Comparison of ENCODE assay signal across 8 cellular contexts in genomic region chr9:120579750-120580590, GRCh38. TPM values are rescaled to one million over a fixed set of nuclear protein-coding genes. Genes with fewer than 3 reads are reported as not detected.
DNase-seq lines count a peak whose midpoint lies in the region; FAIRE-seq and TF ChIP-seq lines count a peak whose summit lies in the region.

TSS of gene CDK5RAP2 (minus strand) at chr9:120580167. CDS start at chr9:120579978, 189 bp downstream.

- H3K4me3 ChIP-seq in HFF-Myc (replicated peaks; ENCODE audit: low read depth, low read length): peak within 1 kb of the TSS; percentile 98
- peak within 1 kb of the TSS; percentile 78 to 96 for H3K4me3 ChIP-seq in neuronal stem cell (ENCODE audit: low read length in 2 of 2)

- H3K4me1 Mint-ChIP-seq in activated naive CD4-positive, alpha-beta T cell treated with anti-CD3 and anti-CD28 coated beads for 36 hours (ENCODE audit: low read depth): peaks cover 47% of the 10 kb centered on the region

- H3K4me3 Mint-ChIP-seq in activated naive CD4-positive, alpha-beta T cell treated with anti-CD3 and anti-CD28 coated beads for 36 hours: peak within 1 kb of the TSS; percentile 97

- no peak within 1 kb of the TSS for H2BK15ac ChIP-seq in neuronal stem cell (ENCODE audit: low read length)

- peak within 1 kb of the TSS; percentile 100 for H2AK5ac ChIP-seq in neuronal stem cell (ENCODE audit: low read depth, low read length)

- peak; percentile 47 for FAIRE-seq in frontal cortex (lab: Jason Lieb, UNC)

- DNase-seq in GM03348 (ENCODE audit: low spot score) (peak; percentile 97), HFF-Myc (ENCODE audit: extremely low read depth, low read depth) (peak; percentile 92), NAMALWA (ENCODE audit: low spot score) (peak; percentile 97), SK-N-DZ (ENCODE audit: low spot score) (peak; percentile 99), frontal cortex (ENCODE audit: low spot score in 2 of 2) (peak; percentile 79 to 88), neuronal stem cell (ENCODE audit: low spot score) (peak; percentile 85)
- peak; percentile 96 for DNase-seq in activated naive CD4-positive, alpha-beta T cell treated with anti-CD3 and anti-CD28 coated beads for 36 hours

- no peaks in the 10 kb centered on the region for H3K9me3 ChIP-seq in neuronal stem cell (replicated peaks in 1 of 2; ENCODE audit: control insufficient read depth in 2 of 2, insufficient read depth in 1 of 2, low read depth in 1 of 2, low read length in 2 of 2)

- intact Hi-C loops in activated naive CD4-positive, alpha-beta T cell treated with anti-CD3 and anti-CD28 coated beads for 36 hours (cut with micrococcal nuclease): loop anchor here (1.0 to 10.0 kb wide), 4 partner anchors 134 to 1515 kb away; partner anchors contain the start of genes CNTRL, MEGF9 and TTLL11

- peak within 1 kb of the TSS; percentile 56 for H4K8ac ChIP-seq in neuronal stem cell (ENCODE audit: low read depth, low read length)

- peak within 1 kb of the TSS; percentile 90 for H3K18ac ChIP-seq in neuronal stem cell (ENCODE audit: low read length)

- H2BK12ac ChIP-seq in neuronal stem cell (ENCODE audit: low read length): no peak within 1 kb of the TSS

- no peaks in the 10 kb centered on the region for H3K27me3 ChIP-seq in neuronal stem cell (ENCODE audit: control insufficient read depth in 3 of 3, insufficient read depth in 3 of 3, low read depth in 1 of 3, low read length in 3 of 3)

- H3K27ac Mint-ChIP-seq in activated naive CD4-positive, alpha-beta T cell treated with anti-CD3 and anti-CD28 coated beads for 36 hours: peak within 1 kb of the TSS; percentile 92

- H3K4me1 ChIP-seq in neuronal stem cell (ENCODE audit: control insufficient read depth in 2 of 2, insufficient read depth in 1 of 2, low read depth in 1 of 2, low read length in 2 of 2): peaks cover 5 to 22% of the 10 kb centered on the region in 2 donors

- CTCF ChIA-PET in activated naive CD4-positive, alpha-beta T cell treated with anti-CD3 and anti-CD28 coated beads for 36 hours (lab: Charles Lee): no interaction called here

- peaks cover 0 to 23% of the 10 kb centered on the region in 2 donors for H3K36me3 ChIP-seq in neuronal stem cell (replicated peaks in 1 of 2; ENCODE audit: control insufficient read depth in 2 of 2, insufficient read depth in 2 of 2, low read length in 2 of 2)

- H3K36me3 Mint-ChIP-seq in activated naive CD4-positive, alpha-beta T cell treated with anti-CD3 and anti-CD28 coated beads for 36 hours (ENCODE audit: low read depth): peaks cover 6% of the 10 kb centered on the region

- H3K27me3 Mint-ChIP-seq in activated naive CD4-positive, alpha-beta T cell treated with anti-CD3 and anti-CD28 coated beads for 36 hours (ENCODE audit: low read depth): no peaks in the 10 kb centered on the region

- H3K23ac ChIP-seq in neuronal stem cell (ENCODE audit: low read depth, low read length, poor library complexity): no peak within 1 kb of the TSS

- TF ChIP-seq CTCF in HFF-Myc (IDR thresholded peaks at IDR 0.05; ENCODE audit: low read depth, low read length, missing control alignments) (no peak), subcutaneous adipose tissue (IDR thresholded peaks at IDR 0.05; ENCODE audit: low read depth) (no peak)

- H3K9ac ChIP-seq in neuronal stem cell (ENCODE audit: low read depth, low read length, poor library complexity): peak within 1 kb of the TSS; percentile 86

- H3K79me1 ChIP-seq in neuronal stem cell (ENCODE audit: low read depth, low read length): peaks cover 12% of the 10 kb centered on the region

- no peak within 1 kb of the TSS for H2BK5ac ChIP-seq in neuronal stem cell (ENCODE audit: low read length)

- WGBS in neuronal stem cell (ENCODE audit: extremely low coverage in 2 of 2, insufficient read length in 2 of 2, insufficient replicate concordance in 1 of 2), 2 donors: no CpG with 5 or more reads among the region's 53 CpGs

- no peak within 1 kb of the TSS for H3K27ac ChIP-seq in neuronal stem cell (replicated peaks; ENCODE audit: low read length)

- peak within 1 kb of the TSS; percentile 43 for H4K91ac ChIP-seq in neuronal stem cell (ENCODE audit: low read depth, low read length, poor library complexity)

- H3K4me2 ChIP-seq in neuronal stem cell (ENCODE audit: insufficient read depth, low read length, poor library complexity, severe bottlenecking): peak within 1 kb of the TSS; percentile 96

- peak within 1 kb of the TSS; percentile 54 for H3K4ac ChIP-seq in neuronal stem cell (ENCODE audit: low read length)

- H3K14ac ChIP-seq in neuronal stem cell (ENCODE audit: low read length): peak within 1 kb of the TSS; percentile 17

- peak within 1 kb of the TSS; percentile 97 for H2AFZ ChIP-seq in neuronal stem cell (ENCODE audit: low read length)

- no peak within 1 kb of the TSS for H2BK120ac ChIP-seq in neuronal stem cell (ENCODE audit: low read depth, low read length)

- H3K9me3 Mint-ChIP-seq in activated naive CD4-positive, alpha-beta T cell treated with anti-CD3 and anti-CD28 coated beads for 36 hours: no peaks in the 10 kb centered on the region

RNA-seq across cellular contexts. Expression of gene CDK5RAP2, which starts in this region (rescaled TPM):
- 57.5 and 63.5 TPM in 2 replicates for polyA plus RNA-seq in SK-N-DZ (2014; cell fraction: cytosol; rRNA removed)
- 85.6 and 139 TPM in 2 replicates for polyA plus RNA-seq in SK-N-DZ (2014; cell fraction: nucleus; rRNA removed)
- 10 to 100 TPM; 92.7 to 99.7 TPM for total RNA-seq in activated naive CD4-positive, alpha-beta T cell treated with anti-CD3 and anti-CD28 coated beads for 36 hours
- total RNA-seq in frontal cortex: 41.2 TPM
- polyA plus RNA-seq in neuronal stem cell (2013, experiment 1 of 2): 34.3 TPM
- polyA plus RNA-seq in neuronal stem cell (2013, experiment 2 of 2): 34.0 TPM
- total RNA-seq in subcutaneous adipose tissue: 10 to 100 TPM; 27.9 to 52.2 (median 38.2) TPM
